ENCODE assay signal across 1 cellular context in the genomic region with DNA sequence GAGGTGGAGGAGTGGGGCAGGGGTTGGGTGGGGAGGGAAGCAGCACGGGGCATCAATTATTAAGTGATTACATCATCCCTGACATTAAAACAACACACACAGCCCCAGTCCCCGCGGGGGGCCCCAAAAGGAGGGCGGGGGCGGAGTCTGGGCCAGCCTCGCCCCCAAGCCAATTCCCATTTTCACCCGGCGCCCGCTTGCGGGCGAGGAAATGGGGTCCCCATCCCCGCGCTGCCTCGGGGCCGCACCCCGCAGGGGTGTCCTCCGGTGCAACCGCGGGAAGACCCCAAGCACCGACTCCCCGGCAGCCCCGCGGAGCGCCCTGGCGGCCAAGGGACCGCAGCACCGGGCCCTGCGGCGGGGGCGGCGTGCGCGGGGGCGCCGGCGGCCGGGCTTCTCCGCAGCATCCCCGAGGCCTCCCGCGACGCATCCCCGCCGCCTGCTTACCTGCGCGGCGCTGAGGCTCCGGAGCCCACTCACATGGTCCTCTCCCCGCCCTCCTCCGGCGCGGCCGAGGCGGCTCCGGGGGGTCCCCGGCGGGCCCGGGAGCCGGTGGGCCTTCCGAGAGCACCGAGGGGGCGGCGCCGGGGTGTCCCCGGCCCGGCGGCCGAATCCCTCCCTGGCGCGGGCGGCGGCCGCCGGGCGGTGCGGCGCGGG.
TF ChIP-seq lines count a peak whose summit lies in the region.

No MANE protein-coding gene starts in this region.

TF ChIP-seq in GM12878, 131 proteins besides CTCF, POLR2A, EP300 and RAD21 (continues in another document):
- TF ChIP-seq, protein P1, sequence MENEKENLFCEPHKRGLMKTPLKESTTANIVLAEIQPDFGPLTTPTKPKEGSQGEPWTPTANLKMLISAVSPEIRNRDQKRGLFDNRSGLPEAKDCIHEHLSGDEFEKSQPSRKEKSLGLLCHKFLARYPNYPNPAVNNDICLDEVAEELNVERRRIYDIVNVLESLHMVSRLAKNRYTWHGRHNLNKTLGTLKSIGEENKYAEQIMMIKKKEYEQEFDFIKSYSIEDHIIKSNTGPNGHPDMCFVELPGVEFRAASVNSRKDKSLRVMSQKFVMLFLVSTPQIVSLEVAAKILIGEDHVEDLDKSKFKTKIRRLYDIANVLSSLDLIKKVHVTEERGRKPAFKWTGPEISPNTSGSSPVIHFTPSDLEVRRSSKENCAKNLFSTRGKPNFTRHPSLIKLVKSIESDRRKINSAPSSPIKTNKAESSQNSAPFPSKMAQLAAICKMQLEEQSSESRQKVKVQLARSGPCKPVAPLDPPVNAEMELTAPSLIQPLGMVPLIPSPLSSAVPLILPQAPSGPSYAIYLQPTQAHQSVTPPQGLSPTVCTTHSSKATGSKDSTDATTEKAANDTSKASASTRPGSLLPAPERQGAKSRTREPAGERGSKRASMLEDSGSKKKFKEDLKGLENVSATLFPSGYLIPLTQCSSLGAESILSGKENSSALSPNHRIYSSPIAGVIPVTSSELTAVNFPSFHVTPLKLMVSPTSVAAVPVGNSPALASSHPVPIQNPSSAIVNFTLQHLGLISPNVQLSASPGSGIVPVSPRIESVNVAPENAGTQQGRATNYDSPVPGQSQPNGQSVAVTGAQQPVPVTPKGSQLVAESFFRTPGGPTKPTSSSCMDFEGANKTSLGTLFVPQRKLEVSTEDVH (IDR thresholded peaks at IDR 0.05; ENCODE audit: low read depth, partially characterized antibody): no peak
- no peak for TF ChIP-seq RUNX3 (IDR thresholded peaks at IDR 0.05; ENCODE audit: low read length)
- TF ChIP-seq IKZF1 (conservative IDR thresholded peaks at IDR 0.05): peak; percentile 71
- TF ChIP-seq BHLHE40 (IDR thresholded peaks at IDR 0.05; ENCODE audit: borderline replicate concordance in 1 of 2, low read depth in 2 of 2, low read length in 1 of 2): peak in 1 of 2 experiments; percentile 21; a peak in 1 of 4 replicates
- TF ChIP-seq ZNF217 (IDR thresholded peaks at IDR 0.05): no peak
- no peak for TF ChIP-seq SUZ12 (IDR thresholded peaks at IDR 0.05; ENCODE audit: unreplicated experiment)
- TF ChIP-seq NKRF (conservative IDR thresholded peaks at IDR 0.05): peak; percentile 75
- no peak for TF ChIP-seq HCFC1 (IDR thresholded peaks at IDR 0.05; ENCODE audit: low read length)
- TF ChIP-seq SMARCA5 (IDR thresholded peaks at IDR 0.05): peak; percentile 68; the same call in 1 of the 2 replicates
- TF ChIP-seq ZNF384 (IDR thresholded peaks at IDR 0.05; ENCODE audit: borderline replicate concordance, low read depth, low read length): no peak
- TF ChIP-seq SUPT20H (IDR thresholded peaks at IDR 0.05; ENCODE audit: borderline replicate concordance, control insufficient read depth, low read depth, low read length): no peak
- TF ChIP-seq MXI1 (IDR thresholded peaks at IDR 0.05; ENCODE audit: low read depth, low read length): 0 out of 2 replicates have a peak, but pooled peaks have one; percentile 38
- no peak for TF ChIP-seq HDAC2 (IDR thresholded peaks at IDR 0.05)
- TF ChIP-seq ZNF592 (IDR thresholded peaks at IDR 0.05): no peak
- TF ChIP-seq PKNOX1 (IDR thresholded peaks at IDR 0.05): no peak
- no peak for TF ChIP-seq RELB (IDR thresholded peaks at IDR 0.05; ENCODE audit: low read depth)
- TF ChIP-seq, protein P2, sequence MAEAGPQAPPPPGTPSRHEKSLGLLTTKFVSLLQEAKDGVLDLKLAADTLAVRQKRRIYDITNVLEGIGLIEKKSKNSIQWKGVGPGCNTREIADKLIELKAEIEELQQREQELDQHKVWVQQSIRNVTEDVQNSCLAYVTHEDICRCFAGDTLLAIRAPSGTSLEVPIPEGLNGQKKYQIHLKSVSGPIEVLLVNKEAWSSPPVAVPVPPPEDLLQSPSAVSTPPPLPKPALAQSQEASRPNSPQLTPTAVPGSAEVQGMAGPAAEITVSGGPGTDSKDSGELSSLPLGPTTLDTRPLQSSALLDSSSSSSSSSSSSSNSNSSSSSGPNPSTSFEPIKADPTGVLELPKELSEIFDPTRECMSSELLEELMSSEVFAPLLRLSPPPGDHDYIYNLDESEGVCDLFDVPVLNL (IDR thresholded peaks at IDR 0.05; ENCODE audit: low read depth, low read length): no peak
- TF ChIP-seq, protein P3, sequence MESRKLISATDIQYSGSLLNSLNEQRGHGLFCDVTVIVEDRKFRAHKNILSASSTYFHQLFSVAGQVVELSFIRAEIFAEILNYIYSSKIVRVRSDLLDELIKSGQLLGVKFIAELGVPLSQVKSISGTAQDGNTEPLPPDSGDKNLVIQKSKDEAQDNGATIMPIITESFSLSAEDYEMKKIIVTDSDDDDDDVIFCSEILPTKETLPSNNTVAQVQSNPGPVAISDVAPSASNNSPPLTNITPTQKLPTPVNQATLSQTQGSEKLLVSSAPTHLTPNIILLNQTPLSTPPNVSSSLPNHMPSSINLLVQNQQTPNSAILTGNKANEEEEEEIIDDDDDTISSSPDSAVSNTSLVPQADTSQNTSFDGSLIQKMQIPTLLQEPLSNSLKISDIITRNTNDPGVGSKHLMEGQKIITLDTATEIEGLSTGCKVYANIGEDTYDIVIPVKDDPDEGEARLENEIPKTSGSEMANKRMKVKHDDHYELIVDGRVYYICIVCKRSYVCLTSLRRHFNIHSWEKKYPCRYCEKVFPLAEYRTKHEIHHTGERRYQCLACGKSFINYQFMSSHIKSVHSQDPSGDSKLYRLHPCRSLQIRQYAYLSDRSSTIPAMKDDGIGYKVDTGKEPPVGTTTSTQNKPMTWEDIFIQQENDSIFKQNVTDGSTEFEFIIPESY (IDR thresholded peaks at IDR 0.05): no peak
- no peak for TF ChIP-seq STAT1 (conservative IDR thresholded peaks at IDR 0.05)
- TF ChIP-seq, protein P4, sequence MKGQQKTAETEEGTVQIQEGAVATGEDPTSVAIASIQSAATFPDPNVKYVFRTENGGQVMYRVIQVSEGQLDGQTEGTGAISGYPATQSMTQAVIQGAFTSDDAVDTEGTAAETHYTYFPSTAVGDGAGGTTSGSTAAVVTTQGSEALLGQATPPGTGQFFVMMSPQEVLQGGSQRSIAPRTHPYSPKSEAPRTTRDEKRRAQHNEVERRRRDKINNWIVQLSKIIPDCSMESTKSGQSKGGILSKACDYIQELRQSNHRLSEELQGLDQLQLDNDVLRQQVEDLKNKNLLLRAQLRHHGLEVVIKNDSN (IDR thresholded peaks at IDR 0.05; ENCODE audit: borderline replicate concordance, extremely low read length, insufficient read depth, low read depth, low read length): no peak
- peak; percentile 33; the same call in 1 of the 2 replicates for TF ChIP-seq BACH1 (IDR thresholded peaks at IDR 0.05; ENCODE audit: borderline replicate concordance)
- no peak for TF ChIP-seq BRCA1 (IDR thresholded peaks at IDR 0.05; ENCODE audit: low read depth, low read length)
- TF ChIP-seq NFXL1 (IDR thresholded peaks at IDR 0.05; ENCODE audit: borderline replicate concordance): no peak
- no peak for TF ChIP-seq MLLT1 (IDR thresholded peaks at IDR 0.05)
- peak; percentile 54; the same call in 1 of the 2 replicates for TF ChIP-seq ATF7 (IDR thresholded peaks at IDR 0.05; ENCODE audit: low read depth)
- TF ChIP-seq TAF1 (IDR thresholded peaks at IDR 0.05; ENCODE audit: borderline replicate concordance, low read depth, low read length): 0 out of 2 replicates have a peak, but pooled peaks have one; percentile 14
- peak; percentile 87 for TF ChIP-seq GATAD2B (conservative IDR thresholded peaks at IDR 0.05; ENCODE audit: low read depth)
- TF ChIP-seq POLR2AphosphoS2 (IDR thresholded peaks at IDR 0.05; ENCODE audit: low read depth, low read length): no peak
- TF ChIP-seq IRF5 (IDR thresholded peaks at IDR 0.05; ENCODE audit: borderline replicate concordance): no peak
- peak in 1 of 2 experiments; percentile 78; a peak in 2 of 3 replicates for TF ChIP-seq EGR1 (IDR thresholded peaks at IDR 0.05; ENCODE audit: borderline replicate concordance in 1 of 2, low read depth in 2 of 2, low read length in 2 of 2)
- no peak for TF ChIP-seq TCF12 (IDR thresholded peaks at IDR 0.05; ENCODE audit: low read depth, low read length)
- TF ChIP-seq SPI1 (IDR thresholded peaks at IDR 0.05; ENCODE audit: borderline replicate concordance, insufficient read depth, low read depth, low read length): no peak
